1 cellular context compared by ENCODE assay signal in the genomic region with DNA sequence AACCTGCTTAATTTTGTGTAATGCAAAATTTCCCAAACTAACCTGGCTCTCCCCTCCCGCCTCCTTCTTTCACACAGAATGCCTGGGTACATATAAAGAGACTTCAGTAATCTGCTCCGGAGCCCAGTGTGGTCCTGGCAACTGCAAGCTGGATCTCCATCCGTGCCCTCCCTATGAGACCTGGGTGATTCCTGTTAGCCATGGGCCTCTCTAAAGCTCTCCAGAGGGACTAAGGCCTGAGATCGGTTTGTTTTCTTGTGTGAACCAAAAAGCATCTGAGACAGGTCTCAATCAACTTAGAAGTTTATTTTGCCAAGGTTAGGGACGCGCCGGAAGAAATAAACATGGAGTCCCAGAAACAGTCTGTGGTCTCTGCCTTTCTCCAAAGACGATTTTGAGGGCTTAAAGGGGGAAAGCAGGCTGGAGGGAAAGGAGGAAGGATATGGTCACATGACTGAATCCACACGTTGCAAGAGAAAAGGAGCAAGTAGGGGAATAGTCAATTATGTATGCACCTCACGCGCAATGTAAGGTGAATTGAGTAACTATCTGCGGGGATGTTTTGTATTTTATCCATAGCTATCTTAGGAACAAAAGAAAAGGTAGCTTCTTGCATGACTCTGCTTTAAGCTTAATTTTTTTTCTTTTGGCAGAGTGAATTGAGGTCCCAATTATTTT.
TF ChIP-seq lines count a peak whose summit lies in the region.

No MANE protein-coding gene starts in this region.

TF ChIP-seq in GM23338, 12 proteins besides CTCF, POLR2A, EP300 and RAD21 (continued from another document):
- no peak for TF ChIP-seq NANOG (IDR thresholded peaks at IDR 0.05; ENCODE audit: borderline replicate concordance)
- TF ChIP-seq, protein P1, sequence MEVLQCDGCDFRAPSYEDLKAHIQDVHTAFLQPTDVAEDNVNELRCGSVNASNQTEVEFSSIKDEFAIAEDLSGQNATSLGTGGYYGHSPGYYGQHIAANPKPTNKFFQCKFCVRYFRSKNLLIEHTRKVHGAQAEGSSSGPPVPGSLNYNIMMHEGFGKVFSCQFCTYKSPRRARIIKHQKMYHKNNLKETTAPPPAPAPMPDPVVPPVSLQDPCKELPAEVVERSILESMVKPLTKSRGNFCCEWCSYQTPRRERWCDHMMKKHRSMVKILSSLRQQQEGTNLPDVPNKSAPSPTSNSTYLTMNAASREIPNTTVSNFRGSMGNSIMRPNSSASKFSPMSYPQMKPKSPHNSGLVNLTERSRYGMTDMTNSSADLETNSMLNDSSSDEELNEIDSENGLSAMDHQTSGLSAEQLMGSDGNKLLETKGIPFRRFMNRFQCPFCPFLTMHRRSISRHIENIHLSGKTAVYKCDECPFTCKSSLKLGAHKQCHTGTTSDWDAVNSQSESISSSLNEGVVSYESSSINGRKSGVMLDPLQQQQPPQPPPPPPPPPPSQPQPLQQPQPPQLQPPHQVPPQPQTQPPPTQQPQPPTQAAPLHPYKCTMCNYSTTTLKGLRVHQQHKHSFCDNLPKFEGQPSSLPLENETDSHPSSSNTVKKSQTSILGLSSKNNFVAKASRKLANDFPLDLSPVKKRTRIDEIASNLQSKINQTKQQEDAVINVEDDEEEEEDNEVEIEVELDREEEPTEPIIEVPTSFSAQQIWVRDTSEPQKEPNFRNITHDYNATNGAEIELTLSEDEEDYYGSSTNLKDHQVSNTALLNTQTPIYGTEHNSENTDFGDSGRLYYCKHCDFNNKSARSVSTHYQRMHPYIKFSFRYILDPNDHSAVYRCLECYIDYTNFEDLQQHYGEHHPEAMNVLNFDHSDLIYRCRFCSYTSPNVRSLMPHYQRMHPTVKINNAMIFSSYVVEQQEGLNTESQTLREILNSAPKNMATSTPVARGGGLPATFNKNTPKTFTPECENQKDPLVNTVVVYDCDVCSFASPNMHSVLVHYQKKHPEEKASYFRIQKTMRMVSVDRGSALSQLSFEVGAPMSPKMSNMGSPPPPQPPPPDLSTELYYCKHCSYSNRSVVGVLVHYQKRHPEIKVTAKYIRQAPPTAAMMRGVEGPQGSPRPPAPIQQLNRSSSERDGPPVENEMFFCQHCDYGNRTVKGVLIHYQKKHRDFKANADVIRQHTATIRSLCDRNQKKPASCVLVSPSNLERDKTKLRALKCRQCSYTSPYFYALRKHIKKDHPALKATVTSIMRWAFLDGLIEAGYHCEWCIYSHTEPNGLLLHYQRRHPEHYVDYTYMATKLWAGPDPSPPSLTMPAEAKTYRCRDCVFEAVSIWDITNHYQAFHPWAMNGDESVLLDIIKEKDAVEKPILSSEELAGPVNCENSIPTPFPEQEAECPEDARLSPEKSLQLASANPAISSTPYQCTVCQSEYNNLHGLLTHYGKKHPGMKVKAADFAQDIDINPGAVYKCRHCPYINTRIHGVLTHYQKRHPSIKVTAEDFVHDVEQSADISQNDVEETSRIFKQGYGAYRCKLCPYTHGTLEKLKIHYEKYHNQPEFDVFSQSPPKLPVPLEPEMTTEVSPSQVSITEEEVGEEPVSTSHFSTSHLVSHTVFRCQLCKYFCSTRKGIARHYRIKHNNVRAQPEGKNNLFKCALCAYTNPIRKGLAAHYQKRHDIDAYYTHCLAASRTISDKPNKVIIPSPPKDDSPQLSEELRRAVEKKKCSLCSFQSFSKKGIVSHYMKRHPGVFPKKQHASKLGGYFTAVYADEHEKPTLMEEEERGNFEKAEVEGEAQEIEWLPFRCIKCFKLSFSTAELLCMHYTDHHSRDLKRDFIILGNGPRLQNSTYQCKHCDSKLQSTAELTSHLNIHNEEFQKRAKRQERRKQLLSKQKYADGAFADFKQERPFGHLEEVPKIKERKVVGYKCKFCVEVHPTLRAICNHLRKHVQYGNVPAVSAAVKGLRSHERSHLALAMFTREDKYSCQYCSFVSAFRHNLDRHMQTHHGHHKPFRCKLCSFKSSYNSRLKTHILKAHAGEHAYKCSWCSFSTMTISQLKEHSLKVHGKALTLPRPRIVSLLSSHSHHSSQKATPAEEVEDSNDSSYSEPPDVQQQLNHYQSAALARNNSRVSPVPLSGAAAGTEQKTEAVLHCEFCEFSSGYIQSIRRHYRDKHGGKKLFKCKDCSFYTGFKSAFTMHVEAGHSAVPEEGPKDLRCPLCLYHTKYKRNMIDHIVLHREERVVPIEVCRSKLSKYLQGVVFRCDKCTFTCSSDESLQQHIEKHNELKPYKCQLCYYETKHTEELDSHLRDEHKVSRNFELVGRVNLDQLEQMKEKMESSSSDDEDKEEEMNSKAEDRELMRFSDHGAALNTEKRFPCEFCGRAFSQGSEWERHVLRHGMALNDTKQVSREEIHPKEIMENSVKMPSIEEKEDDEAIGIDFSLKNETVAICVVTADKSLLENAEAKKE (CRISPR knock-in tag; IDR thresholded peaks at IDR 0.05) = no peak
- no peak for TF ChIP-seq ZNF114 (CRISPR knock-in tag; IDR thresholded peaks at IDR 0.05)
- no peak for TF ChIP-seq EZH2phosphoT487 (IDR thresholded peaks at IDR 0.05; ENCODE audit: unreplicated experiment)
- TF ChIP-seq CREB1 (CRISPR knock-in tag; IDR thresholded peaks at IDR 0.05; ENCODE audit: low read depth) = no peak
- no peak for TF ChIP-seq JUNB (IDR thresholded peaks at IDR 0.05; ENCODE audit: unreplicated experiment)
- no peak for TF ChIP-seq STAT1 (IDR thresholded peaks at IDR 0.05; ENCODE audit: unreplicated experiment)
- TF ChIP-seq EZH2 (IDR thresholded peaks at IDR 0.05; ENCODE audit: low read depth, unreplicated experiment) = no peak
